In genomic region chr17:2084129-2084765, GRCh38 we compare ENCODE assay signal across 9 cellular contexts. TPM values are rescaled to one million over a fixed set of nuclear protein-coding genes. Genes with fewer than 3 reads are reported as not detected.
DNase-seq lines count a peak whose midpoint lies in the region; ATAC-seq, FAIRE-seq and TF ChIP-seq lines count a peak whose summit lies in the region.
"Had no signal": no experiment of that assay in that cellular context is flagged by ENCODE, and none has a peak within 500 bp of the region (broad histone marks: within the 10 kb centered on the region; RNA-seq: fewer than 3 reads in every experiment).

No MANE protein-coding gene starts in this region.

- peak; percentile 9 for ATAC-seq in GM12878
- ATAC-seq in GM21737 (IDR thresholded peaks at IDR 0.05; ENCODE audit: unreplicated experiment) = no peak

- DNase-seq in H54 (ENCODE audit: insufficient read length, low spot score) (peak; percentile 76), GM12878 (ENCODE audit: low read depth, low spot score) (no peak), islet precursor cell (peak; percentile 92), NCI-H226 (no peak), DMS53 treated with DMSO at 0.1 percent for 48 hours (lab: John Stamatoyannopoulos, UW; ENCODE audit: unreplicated experiment) (no peak)
- no peak for DNase-seq in effector memory CD4-positive, alpha-beta T cell
- DNase-seq: activated T-cell treated with anti-CD3 and anti-CD28 coated beads, Interleukin-2, amount 50 U/mL, for 24 hours had no signal

- peaks cover 6% of the 10 kb centered on the region for H3K79me2 ChIP-seq in GM12878 (ENCODE audit: control insufficient read depth, insufficient read depth, low read length)

- H4K20me1 ChIP-seq in GM12878 (ENCODE audit: control insufficient read depth, insufficient read depth) = no peaks in the 10 kb centered on the region

- TF ChIP-seq CTCF in GM12878 (IDR thresholded peaks at IDR 0.05 in 2 of 3, conservative IDR thresholded peaks at IDR 0.05 in 1 of 3; ENCODE audit: control insufficient read depth in 2 of 3, extremely low read depth in 1 of 3, insufficient read depth in 1 of 3, low read depth in 3 of 3, low read length in 3 of 3) = no peak

- POLR2A ChIA-PET in GM12878 (lab: Charles Lee) = interaction anchor here (1.0 to 10.8 kb wide), 11 partner anchors 15 to 183 kb away, joined by 3 to 148 read pairs (median 3); no protein-coding TSS in a partner anchor

- H3K4me1 ChIP-seq in GM12878 (ENCODE audit: control insufficient read depth, insufficient read depth, low read length) (peaks cover 65% of the 10 kb centered on the region), subcutaneous abdominal adipose tissue (ENCODE audit: control insufficient read depth in 5 of 5, insufficient read depth in 5 of 5, low read length in 5 of 5) (peaks cover 41 to 69% (median 61%) of the 10 kb centered on the region in 5 donors)
- peaks cover 23% of the 10 kb centered on the region for H3K4me1 ChIP-seq in effector memory CD4-positive, alpha-beta T cell (ENCODE audit: control insufficient read depth, insufficient read depth, low read length, poor library complexity, severe bottlenecking)

- TF ChIP-seq POLR2A in H54 (IDR thresholded peaks at IDR 0.05; ENCODE audit: low read depth, low read length) (no peak), GM12878 (IDR thresholded peaks at IDR 0.05; ENCODE audit: low read depth, low read length) (no peak)

- no peak for TF ChIP-seq EP300 in GM12878 (IDR thresholded peaks at IDR 0.05; ENCODE audit: borderline replicate concordance in 1 of 2, control insufficient read depth in 1 of 2, low read depth in 2 of 2, low read length in 2 of 2)

- H3K27me3 ChIP-seq in GM12878 (replicated peaks in 1 of 2; ENCODE audit: control insufficient read depth in 2 of 2, insufficient read depth in 2 of 2, low read length in 1 of 2) = no peaks in the 10 kb centered on the region
- H3K27me3 ChIP-seq in subcutaneous abdominal adipose tissue (ENCODE audit: control insufficient read depth in 5 of 5, insufficient read depth in 4 of 5, low read length in 5 of 5) = no peaks in the 10 kb centered on the region
- H3K27me3 ChIP-seq in effector memory CD4-positive, alpha-beta T cell (replicated peaks; ENCODE audit: control insufficient read depth, insufficient read depth, low read length, poor library complexity, severe bottlenecking) = no peaks in the 10 kb centered on the region

- 44% methylated on average over 8 of the region's 8 CpGs for WGBS in GM12878 (ENCODE audit: insufficient coverage, insufficient replicate concordance, low lambda C conversion rate, missing lambda C conversion rate)

- SMC1A ChIA-PET in GM12878 (lab: Charles Lee; ENCODE audit: uncharacterized antibody, unreplicated experiment) = interaction anchor here (0.9 to 4.4 kb wide), 15 partner anchors 14 to 200 kb away, joined by 3 to 41 read pairs (median 5); no protein-coding TSS in a partner anchor

- H3K9ac ChIP-seq in GM12878 (ENCODE audit: control insufficient read depth, insufficient read depth, low read length) (peak overlapping the region; percentile 48), subcutaneous abdominal adipose tissue (ENCODE audit: low read length in 5 of 5) (peak overlapping the region in 3 of 5 donors; percentile 11 to 53 (median 38))

- peaks cover 11 to 16% of the 10 kb centered on the region in 2 experiments for H3K36me3 ChIP-seq in GM12878 (ENCODE audit: control insufficient read depth in 2 of 2, insufficient read depth in 2 of 2, low read length in 1 of 2)
- H3K36me3 ChIP-seq in subcutaneous abdominal adipose tissue (ENCODE audit: control insufficient read depth in 5 of 5, insufficient read depth in 5 of 5, low read length in 5 of 5) = peaks cover 0 to 32% (median 23%) of the 10 kb centered on the region in 5 donors
- H3K36me3 ChIP-seq in effector memory CD4-positive, alpha-beta T cell (ENCODE audit: control insufficient read depth, insufficient read depth, low read length) = peaks cover 44% of the 10 kb centered on the region

- RAD21 ChIA-PET in GM12878 (lab: Charles Lee; ENCODE audit: unreplicated experiment) = interaction anchor here (0.8 to 10.4 kb wide), 11 partner anchors 11 to 197 kb away, joined by 3 to 160 read pairs (median 6); partner anchors contain the start of gene HIC1

- no peak for TF ChIP-seq RAD21 in GM12878 (IDR thresholded peaks at IDR 0.05; ENCODE audit: insufficient read depth, low read depth, low read length)

- CTCF ChIA-PET in GM12878 (lab: Yijun Ruan, JAX) = interaction anchor here (0.6 to 7.7 kb wide), 11 partner anchors 12 to 199 kb away, joined by 3 to 106 read pairs (median 5); partner anchors contain the start of gene HIC1

- H3K4me3 ChIP-seq in GM12878 (no peak overlapping the region), subcutaneous abdominal adipose tissue (ENCODE audit: low read depth in 1 of 5, low read length in 5 of 5) (peak overlapping the region in 2 of 5 donors; percentile 18 to 36)
- no peak overlapping the region for H3K4me3 ChIP-seq in effector memory CD4-positive, alpha-beta T cell (ENCODE audit: insufficient read depth, low read depth, low read length, poor library complexity, severe bottlenecking)

- H2AFZ ChIP-seq in GM12878 (ENCODE audit: control insufficient read depth, low read depth, low read length) = no peak overlapping the region

- peak overlapping the region; percentile 10; the same call in 1 of the 2 replicates for H3K4me2 ChIP-seq in GM12878 (ENCODE audit: control insufficient read depth, insufficient read depth)

- intact Hi-C loops in GM12878 (cut with micrococcal nuclease; ENCODE audit: unreplicated experiment) = no loop called here

- BruUV-seq in GM12878 (replicated peaks; lab: Mats Ljungman, UMichigan) = TSS peak; percentile 66

- FAIRE-seq in H54 (lab: Jason Lieb, UNC) = peak; percentile 20
- FAIRE-seq in GM12878 (lab: Jason Lieb, UNC) = no peak

- in situ Hi-C loops in GM12878 (cut with MboI) = no loop called here

- peak overlapping the region; percentile 92 for H3K27ac ChIP-seq in GM12878 (ENCODE audit: control insufficient read depth, insufficient read depth)
- peak overlapping the region; percentile 75 for H3K27ac ChIP-seq in subcutaneous abdominal adipose tissue (ENCODE audit: low read depth, low read length)
- no peak overlapping the region for H3K27ac ChIP-seq in effector memory CD4-positive, alpha-beta T cell (ENCODE audit: insufficient read depth, low read length, poor library complexity, severe bottlenecking)

- no peaks in the 10 kb centered on the region for H3K9me3 ChIP-seq in GM12878 (replicated peaks; ENCODE audit: control insufficient read depth, insufficient read depth, low read length)
- H3K9me3 ChIP-seq in subcutaneous abdominal adipose tissue (ENCODE audit: control insufficient read depth in 5 of 5, low read length in 5 of 5) = no peaks in the 10 kb centered on the region
- no peaks in the 10 kb centered on the region for H3K9me3 ChIP-seq in effector memory CD4-positive, alpha-beta T cell (ENCODE audit: control insufficient read depth, low read length)

RNA-seq across cellular contexts. Expression of gene HIC1, which starts 29.3 kb away (rescaled TPM):
- 220 and 277 TPM in 2 replicates for total RNA-seq in GM12878 (2013; cell fraction: nucleolus; rRNA removed)
- total RNA-seq in GM12878 (2014; rRNA removed) (30.8 and 40.8 TPM in 2 replicates), GM12878 (2014; rRNA removed; fragmentation: Illumina TruSeq; extraction: Trizol) (4.6 and 4.9 TPM in 2 replicates), GM12878 (2021) (55.4 and 61.1 TPM in 2 replicates)
- 8.2 TPM for polyA plus RNA-seq in GM12878 (2011; ENCODE audit: low read depth)
- polyA plus RNA-seq in GM12878 (2011; rRNA removed) (4.2 and 10.5 TPM in 2 replicates), GM12878 (2014; fragmentation: Illumina TruSeq; extraction: Trizol) (0.81 and 1.8 TPM in 2 replicates), GM12878 (2014; fragmentation: Nextera tagmentation; extraction: Ambion mirVana) (under 1 TPM; 0.11 to 0.57 TPM), GM12878 (2014; rRNA removed) (26.5 and 40.9 TPM in 2 replicates), GM12878 (2016; fragmentation: Nextera tagmentation; extraction: Ambion mirVana) (1 to 10 TPM; 2.0 to 4.9 TPM)
- 16.0 and 34.6 TPM in 2 replicates for polyA plus RNA-seq in GM12878 (2011; cell fraction: cytosol; rRNA removed)
- 88.9 and 92.7 TPM in 2 replicates for polyA plus RNA-seq in GM12878 (2011; cell fraction: nucleus; rRNA removed)
- polyA plus RNA-seq in GM12878 (2012) = 38.9 and 49.7 TPM in 2 replicates
- polyA minus RNA-seq in GM12878 (2011; rRNA and poly(A)+ RNA removed) = 9.8 and 22.7 TPM in 2 replicates
- 23.8 and 29.3 TPM in 2 replicates for polyA minus RNA-seq in GM12878 (2011; cell fraction: cytosol; rRNA and poly(A)+ RNA removed)
- polyA minus RNA-seq in GM12878 (2011; cell fraction: nucleus; rRNA and poly(A)+ RNA removed) = 47.3 and 88.0 TPM in 2 replicates

RNA-seq across cellular contexts. Expression of gene OVCA2, which starts 42.4 kb away (rescaled TPM):
- 4.1 and 4.5 TPM in 2 replicates for total RNA-seq in GM12878 (2013; cell fraction: nucleolus; rRNA removed)
- total RNA-seq in GM12878 (2014; rRNA removed) (57.5 and 58.6 TPM in 2 replicates), GM12878 (2014; rRNA removed; fragmentation: Illumina TruSeq; extraction: Trizol) (25.5 and 29.1 TPM in 2 replicates), GM12878 (2021) (39.7 and 46.9 TPM in 2 replicates)
- polyA plus RNA-seq in GM12878 (2011; ENCODE audit: low read depth) = 15.9 TPM
- polyA plus RNA-seq in GM12878 (2011; rRNA removed) (21.8 and 34.6 TPM in 2 replicates), GM12878 (2014; fragmentation: Illumina TruSeq; extraction: Trizol) (24.8 and 32.5 TPM in 2 replicates), GM12878 (2014; fragmentation: Nextera tagmentation; extraction: Ambion mirVana) (10 to 100 TPM in 1 of 2 experiments, 1 to 10 TPM in 1; 6.1 to 14.2 TPM), GM12878 (2014; rRNA removed) (49.5 and 59.8 TPM in 2 replicates), GM12878 (2016; fragmentation: Nextera tagmentation; extraction: Ambion mirVana) (10 to 100 TPM; 73.6 to 75.3 TPM)
- polyA plus RNA-seq in GM12878 (2011; cell fraction: cytosol; rRNA removed) = 57.5 and 70.9 TPM in 2 replicates
- polyA plus RNA-seq in GM12878 (2011; cell fraction: nucleus; rRNA removed) = 27.2 and 42.6 TPM in 2 replicates
- polyA plus RNA-seq in GM12878 (2012) = 26.0 and 30.9 TPM in 2 replicates
- 18.9 and 41.3 TPM in 2 replicates for polyA minus RNA-seq in GM12878 (2011; rRNA and poly(A)+ RNA removed)
- polyA minus RNA-seq in GM12878 (2011; cell fraction: cytosol; rRNA and poly(A)+ RNA removed) = 9.4 and 10.5 TPM in 2 replicates
- 2.3 and 5.2 TPM in 2 replicates for polyA minus RNA-seq in GM12878 (2011; cell fraction: nucleus; rRNA and poly(A)+ RNA removed)

RNA-seq across cellular contexts. Expression of gene DPH1, which starts 54.3 kb away (rescaled TPM):
- 111 and 119 TPM in 2 replicates for total RNA-seq in GM12878 (2013; cell fraction: nucleolus; rRNA removed)
- total RNA-seq in GM12878 (2014; rRNA removed) (21.1 and 22.5 TPM in 2 replicates), GM12878 (2014; rRNA removed; fragmentation: Illumina TruSeq; extraction: Trizol) (13.4 and 17.5 TPM in 2 replicates), GM12878 (2021) (20.2 and 21.3 TPM in 2 replicates)
- 13.9 TPM for polyA plus RNA-seq in GM12878 (2011; ENCODE audit: low read depth)
- polyA plus RNA-seq in GM12878 (2011; rRNA removed) (16.0 and 33.6 TPM in 2 replicates), GM12878 (2014; fragmentation: Illumina TruSeq; extraction: Trizol) (7.1 and 16.0 TPM in 2 replicates), GM12878 (2014; fragmentation: Nextera tagmentation; extraction: Ambion mirVana) (under 1 TPM; 0.29 to 0.95 TPM), GM12878 (2014; rRNA removed) (22.2 and 24.4 TPM in 2 replicates), GM12878 (2016; fragmentation: Nextera tagmentation; extraction: Ambion mirVana) (10 to 100 TPM; 19.0 to 22.0 TPM)
- 39.9 and 44.5 TPM in 2 replicates for polyA plus RNA-seq in GM12878 (2011; cell fraction: cytosol; rRNA removed)
- polyA plus RNA-seq in GM12878 (2011; cell fraction: nucleus; rRNA removed) = 194 and 207 TPM in 2 replicates
- polyA plus RNA-seq in GM12878 (2012) = 32.2 and 34.3 TPM in 2 replicates
- 23.5 and 37.9 TPM in 2 replicates for polyA minus RNA-seq in GM12878 (2011; rRNA and poly(A)+ RNA removed)
- 12.2 and 19.2 TPM in 2 replicates for polyA minus RNA-seq in GM12878 (2011; cell fraction: cytosol; rRNA and poly(A)+ RNA removed)
- 38.8 and 48.8 TPM in 2 replicates for polyA minus RNA-seq in GM12878 (2011; cell fraction: nucleus; rRNA and poly(A)+ RNA removed)

RNA-seq across cellular contexts. Expression of gene RTN4RL1, which starts 59.1 kb away (rescaled TPM):
- total RNA-seq in GM12878 (2013; cell fraction: nucleolus; rRNA removed) = 0.10 and 0.12 TPM in 2 replicates
- 0.05 and 0.11 TPM in 2 replicates for total RNA-seq in GM12878 (2014; rRNA removed)
- not detected in 2 replicates for total RNA-seq in GM12878 (2014; rRNA removed; fragmentation: Illumina TruSeq; extraction: Trizol)
- total RNA-seq in GM12878 (2021) = 0.10 and 0.13 TPM in 2 replicates
- polyA plus RNA-seq in GM12878 (2011; ENCODE audit: low read depth) = not detected
- not detected in 2 replicates for polyA plus RNA-seq in GM12878 (2011; rRNA removed)
- polyA plus RNA-seq in GM12878 (2011; cell fraction: cytosol; rRNA removed) = 0.01 TPM in 1 of 2 replicates, not detected in the other
- polyA plus RNA-seq in GM12878 (2011; cell fraction: nucleus; rRNA removed) = 0.03 TPM in 1 of 2 replicates, not detected in the other
- 0.04 TPM in 1 of 2 replicates, not detected in the other for polyA plus RNA-seq in GM12878 (2012)
- not detected in 2 replicates for polyA plus RNA-seq in GM12878 (2014; fragmentation: Illumina TruSeq; extraction: Trizol)
- polyA plus RNA-seq in GM12878 (2014; fragmentation: Nextera tagmentation; extraction: Ambion mirVana) = not detected
- polyA plus RNA-seq in GM12878 (2014; rRNA removed) = 0.03 and 0.08 TPM in 2 replicates
- not detected for polyA plus RNA-seq in GM12878 (2016; fragmentation: Nextera tagmentation; extraction: Ambion mirVana)
- not detected in 2 replicates for polyA minus RNA-seq in GM12878 (2011; rRNA and poly(A)+ RNA removed)
- not detected in 2 replicates for polyA minus RNA-seq in GM12878 (2011; cell fraction: cytosol; rRNA and poly(A)+ RNA removed)
- polyA minus RNA-seq in GM12878 (2011; cell fraction: nucleus; rRNA and poly(A)+ RNA removed) = not detected in 2 replicates

Comparison
In these comparisons a context has a peak if more than half of its experiments do, and no peak if none do; other contexts are left out.
1. DNase-seq: peak in H54 (single experiment) and islet precursor cell (single experiment); none in GM12878 (single experiment), effector memory CD4-positive, alpha-beta T cell (0 of 3), NCI-H226 (single experiment) and DMS53 treated with DMSO at 0.1 percent for 48 hours (single experiment).